In genomic region chr13:99671746-99672145, GRCh38 we compare ENCODE assay signal across 27 cellular contexts.
"Had no signal": no experiment of that assay in that cellular context is flagged by ENCODE, and none has a peak within 500 bp of the region (broad histone marks: within the 10 kb centered on the region; RNA-seq: fewer than 3 reads in every experiment).

No MANE protein-coding gene starts in this region.

- ATAC-seq: activated CD8-positive, alpha-beta T cell treated with anti-CD3 and anti-CD28 coated beads for 36 hours; activated T-cell treated with anti-CD3 and anti-CD28 coated beads, Interleukin-2, amount 50 U/mL, for 4 hours; activated T-helper 17 cell treated with anti-CD3 and anti-CD28 coated beads, Interleukin-2, amount 50 U/mL, for 72 hours; esophagus mucosa; foreskin keratinocyte; gastrocnemius medialis had no signal

- H3K27ac ChIP-seq: brain microvascular endothelial cell, coronary artery, dorsolateral prefrontal cortex, foreskin keratinocyte, gastrocnemius medialis had no signal

- H3K9me3 Mint-ChIP-seq: activated T-cell treated with anti-CD3 and anti-CD28 coated beads, Interleukin-2, amount 50 U/mL, for 4 hours; activated T-helper 17 cell treated with anti-CD3 and anti-CD28 coated beads, Interleukin-2, amount 50 U/mL, for 72 hours; central memory CD8-positive, alpha-beta T cell; dendritic cell treated with granulocyte-macrophage colony-stimulating factor and Interleukin-4, amounts not matched to agents 40 ng/mL and 50 ng/mL, for 4 days; endodermal cell had no signal

- H3K27me3 ChIP-seq: brain microvascular endothelial cell, gastrocnemius medialis had no signal

- H3K4me3 ChIP-seq: coronary artery, dorsolateral prefrontal cortex, gastrocnemius medialis had no signal

- H3K4me1 Mint-ChIP-seq: activated T-helper 17 cell treated with anti-CD3 and anti-CD28 coated beads, Interleukin-2, amount 50 U/mL, for 72 hours had no signal

- H3K4me1 ChIP-seq: foreskin keratinocyte had no signal

- H3K27ac Mint-ChIP-seq: activated CD8-positive, alpha-beta T cell treated with anti-CD3 and anti-CD28 coated beads for 36 hours; activated naive CD8-positive, alpha-beta T cell; activated T-helper 17 cell treated with anti-CD3 and anti-CD28 coated beads, Interleukin-2, amount 50 U/mL, for 72 hours; dendritic cell treated with granulocyte-macrophage colony-stimulating factor and Interleukin-4, amounts not matched to agents 40 ng/mL and 50 ng/mL, for 4 days had no signal

- H3K4me3 Mint-ChIP-seq: activated CD8-positive, alpha-beta T cell treated with anti-CD3 and anti-CD28 coated beads for 36 hours; activated naive CD8-positive, alpha-beta T cell; activated T-cell treated with anti-CD3 and anti-CD28 coated beads, Interleukin-2, amount 50 U/mL, for 4 hours; activated T-helper 17 cell treated with anti-CD3 and anti-CD28 coated beads, Interleukin-2, amount 50 U/mL, for 72 hours; central memory CD8-positive, alpha-beta T cell; dendritic cell treated with granulocyte-macrophage colony-stimulating factor and Interleukin-4, amounts not matched to agents 40 ng/mL and 50 ng/mL, for 4 days; endodermal cell had no signal

- DNase-seq: activated CD4-positive, alpha-beta T cell treated with anti-CD3 and anti-CD28 coated beads for 48 hours; activated CD4-positive, alpha-beta T cell treated with anti-CD3 and anti-CD28 coated beads, Interleukin-2, amount 50 U/mL, for 1 hour; activated CD4-positive, alpha-beta T cell treated with anti-CD3 and anti-CD28 coated beads, Interleukin-2, amount 50 U/mL, for 48 hours; activated CD8-positive, alpha-beta memory T cell treated with anti-CD3 and anti-CD28 coated beads for 24 hours; activated CD8-positive, alpha-beta T cell treated with anti-CD3 and anti-CD28 coated beads for 36 hours; activated effector memory CD4-positive, alpha-beta T cell treated with Interleukin-2 at 50 U/mL for 16 hours; activated gamma-delta T cell treated with Interleukin-2 at 50 U/mL for 16 hours; activated naive CD4-positive, alpha-beta T cell treated with anti-CD3 and anti-CD28 coated beads, Interleukin-2, amount 50 U/mL, for 16 hours; activated naive CD4-positive, alpha-beta T cell treated with Interleukin-2 at 50 U/mL for 16 hours; activated T-cell treated with anti-CD3 and anti-CD28 coated beads, Interleukin-2, amount 50 U/mL, for 4 hours; amniotic stem cell; anterior cingulate cortex; brain microvascular endothelial cell; dorsolateral prefrontal cortex; effector memory CD4-positive, alpha-beta T cell; endodermal cell; foreskin keratinocyte; gastrocnemius medialis; glutamatergic neuron; T-helper 1 cell; T-helper 2 cell had no signal

- H3K9me3 ChIP-seq: gastrocnemius medialis had no signal

- H3K36me3 ChIP-seq: brain microvascular endothelial cell, gastrocnemius medialis had no signal

- H3K27me3 Mint-ChIP-seq: activated CD8-positive, alpha-beta T cell treated with anti-CD3 and anti-CD28 coated beads for 36 hours; activated T-helper 17 cell treated with anti-CD3 and anti-CD28 coated beads, Interleukin-2, amount 50 U/mL, for 72 hours; central memory CD8-positive, alpha-beta T cell had no signal
